Comparison of ENCODE assay signal across 14 cellular contexts in the genomic region with DNA sequence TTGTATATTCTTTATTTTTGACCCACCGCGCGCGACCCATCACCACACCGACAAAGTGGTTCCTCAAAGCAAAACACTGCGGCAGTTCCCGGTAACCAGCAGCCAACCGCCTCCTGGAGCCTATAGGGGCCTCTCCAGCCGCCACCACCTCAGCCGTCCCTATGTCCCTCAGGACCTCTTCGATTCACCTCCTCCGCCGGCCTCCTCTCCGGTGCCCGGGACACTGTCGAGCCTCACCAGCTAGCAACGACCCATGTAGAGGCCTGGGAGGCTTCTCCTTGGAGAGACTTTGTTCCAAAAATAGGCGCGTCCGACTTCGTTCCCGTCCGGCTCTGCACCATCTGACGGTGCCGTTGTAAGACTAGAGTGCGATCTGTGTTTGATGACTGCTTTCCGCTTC.
"Had no signal": no experiment of that assay in that cellular context is flagged by ENCODE, and none has a peak within 500 bp of the region (broad histone marks: within the 10 kb centered on the region; RNA-seq: fewer than 3 reads in every experiment).

No MANE protein-coding gene starts in this region.

- ATAC-seq: activated CD8-positive, alpha-beta memory T cell treated with anti-CD3 and anti-CD28 coated beads, Interleukin-2, amount 10 ng/mL, durations not matched to agents 7 days and 5 days; activated T-cell treated with anti-CD3 and anti-CD28 coated beads, Interleukin-2, amount 50 U/mL, for 4 hours; heart right ventricle; stimulated activated naive CD8-positive, alpha-beta T cell treated with anti-CD3 and anti-CD28 coated beads, Interleukin-15, Interleukin-2, amounts not matched to agents 100 U/mL and 50 U/mL, for 24 hours had no signal

- H3K27ac ChIP-seq: dorsolateral prefrontal cortex, heart right ventricle, thoracic aorta had no signal

- H3K9me3 ChIP-seq: thoracic aorta had no signal

- H3K4me3 ChIP-seq: dorsolateral prefrontal cortex, heart right ventricle, thoracic aorta had no signal

- H3K36me3 ChIP-seq: heart right ventricle, thoracic aorta had no signal

- H3K27me3 ChIP-seq: dorsolateral prefrontal cortex, heart right ventricle had no signal

- H3K27me3 Mint-ChIP-seq: activated CD8-positive, alpha-beta memory T cell treated with anti-CD3 and anti-CD28 coated beads, Interleukin-2, amount 10 ng/mL, durations not matched to agents 7 days and 5 days; activated naive CD8-positive, alpha-beta T cell had no signal

- H3K4me3 Mint-ChIP-seq: activated CD8-positive, alpha-beta memory T cell treated with anti-CD3 and anti-CD28 coated beads, Interleukin-2, amount 10 ng/mL, durations not matched to agents 7 days and 5 days; activated naive CD8-positive, alpha-beta T cell; activated T-cell treated with anti-CD3 and anti-CD28 coated beads, Interleukin-2, amount 50 U/mL, for 4 hours; nephron progenitor cell had no signal

- H3K36me3 Mint-ChIP-seq: activated CD8-positive, alpha-beta memory T cell treated with anti-CD3 and anti-CD28 coated beads, Interleukin-2, amount 10 ng/mL, durations not matched to agents 7 days and 5 days; activated naive CD8-positive, alpha-beta T cell had no signal

- H3K27ac Mint-ChIP-seq: activated CD8-positive, alpha-beta memory T cell treated with anti-CD3 and anti-CD28 coated beads, Interleukin-2, amount 10 ng/mL, durations not matched to agents 7 days and 5 days; activated naive CD8-positive, alpha-beta T cell; nephron progenitor cell had no signal

- H3K4me1 ChIP-seq: heart right ventricle had no signal

- H3K4me1 Mint-ChIP-seq: activated CD8-positive, alpha-beta memory T cell treated with anti-CD3 and anti-CD28 coated beads, Interleukin-2, amount 10 ng/mL, durations not matched to agents 7 days and 5 days; nephron progenitor cell had no signal

- H3K9me3 Mint-ChIP-seq: nephron progenitor cell had no signal

- DNase-seq: activated CD4-positive, alpha-beta T cell treated with anti-CD3 and anti-CD28 coated beads, Interleukin-2, amount 50 U/mL, for 4 hours; activated CD4-positive, CD25-positive, alpha-beta regulatory T cell; activated CD8-positive, alpha-beta memory T cell treated with anti-CD3 and anti-CD28 coated beads, Interleukin-2, amount 10 ng/mL, durations not matched to agents 7 days and 5 days; activated gamma-delta T cell; activated T-cell treated with anti-CD3 and anti-CD28 coated beads, Interleukin-2, amount 50 U/mL, for 4 hours; dorsolateral prefrontal cortex; mesendoderm; nephron progenitor cell; stimulated activated CD4-positive, alpha-beta T cell treated with anti-CD3 and anti-CD28 coated beads, Interleukin-2, amount 100 ng/mL, for 48 hours; stimulated activated naive CD8-positive, alpha-beta T cell treated with anti-CD3 and anti-CD28 coated beads, Interleukin-15, Interleukin-2, amounts not matched to agents 100 U/mL and 50 U/mL, for 24 hours; T-helper 1 cell had no signal
